In the genomic region with DNA sequence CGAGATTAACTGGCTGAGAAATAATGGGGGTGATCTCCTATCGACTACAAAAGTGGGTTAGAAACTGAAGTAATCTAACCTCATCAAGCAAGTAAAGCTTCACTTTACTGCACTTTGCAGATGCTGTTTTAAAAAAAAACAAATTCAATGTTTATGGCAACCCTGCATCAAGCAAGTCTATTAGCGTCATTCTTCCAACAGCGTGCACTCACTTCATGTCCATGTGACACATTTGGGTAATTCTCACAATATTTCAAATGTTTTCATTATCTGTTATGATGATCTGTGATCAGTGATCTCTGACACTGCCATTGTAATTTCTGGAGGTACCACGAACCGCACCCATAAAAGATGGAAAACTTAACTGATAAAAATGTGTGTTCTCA, we compare ENCODE assay signal across 16 cellular contexts.
DNase-seq lines count a peak whose midpoint lies in the region; ATAC-seq and TF ChIP-seq lines count a peak whose summit lies in the region.
"Had no signal": no experiment of that assay in that cellular context is flagged by ENCODE, and none has a peak within 500 bp of the region (broad histone marks: within the 10 kb centered on the region; RNA-seq: fewer than 3 reads in every experiment).

No MANE protein-coding gene starts in this region.

- POLR2A ChIA-PET in activated CD8-positive, alpha-beta T cell treated with anti-CD3 and anti-CD28 coated beads, Interleukin-2, amount 10 ng/mL, durations not matched to agents 7 days and 5 days (lab: Charles Lee) = no interaction called here

- no peak for TF ChIP-seq EP300 in transverse colon (IDR thresholded peaks at IDR 0.05; ENCODE audit: low read depth)

- H3K27ac Mint-ChIP-seq in activated CD8-positive, alpha-beta T cell treated with anti-CD3 and anti-CD28 coated beads, Interleukin-2, amount 10 ng/mL, durations not matched to agents 7 days and 5 days = no peak overlapping the region
- peak overlapping the region; percentile 11 for H3K27ac Mint-ChIP-seq in mesothelial cell of epicardium
- peak overlapping the region; percentile 29 for H3K27ac Mint-ChIP-seq in type B pancreatic cell

- 75 to 81% methylated on average over 6 of the region's 6 CpGs for WGBS in transverse colon (ENCODE audit: low coverage in 1 of 2), 2 donors

- CTCF ChIA-PET in activated CD8-positive, alpha-beta T cell treated with anti-CD3 and anti-CD28 coated beads, Interleukin-2, amount 10 ng/mL, durations not matched to agents 7 days and 5 days (lab: Charles Lee) = interaction anchor here (1.1 to 1.4 kb wide), 2 partner anchors 8 to 64 kb away, joined by 3 read pairs; no protein-coding TSS in a partner anchor

- ATAC-seq in left ventricle myocardium superior (no peak), HG03108 (IDR thresholded peaks at IDR 0.05; ENCODE audit: unreplicated experiment) (no peak), HG03457 (IDR thresholded peaks at IDR 0.05; ENCODE audit: unreplicated experiment) (no peak)
- ATAC-seq in activated CD8-positive, alpha-beta T cell treated with anti-CD3 and anti-CD28 coated beads, Interleukin-2, amount 10 ng/mL, durations not matched to agents 7 days and 5 days = peak; percentile 19
- ATAC-seq: HepG2, left cardiac atrium had no signal

- H3K9me3 ChIP-seq in left ventricle myocardium inferior (replicated peaks) (no peaks in the 10 kb centered on the region), transverse colon (no peaks in the 10 kb centered on the region)
- H3K9me3 ChIP-seq: testis had no signal

- peaks cover 48% of the 10 kb centered on the region for H3K4me1 Mint-ChIP-seq in activated CD8-positive, alpha-beta T cell treated with anti-CD3 and anti-CD28 coated beads, Interleukin-2, amount 10 ng/mL, durations not matched to agents 7 days and 5 days (ENCODE audit: low read depth)
- peaks cover 41% of the 10 kb centered on the region for H3K4me1 Mint-ChIP-seq in mesothelial cell of epicardium
- peaks cover 57% of the 10 kb centered on the region for H3K4me1 Mint-ChIP-seq in type B pancreatic cell (ENCODE audit: unreplicated experiment)

- TF ChIP-seq POLR2A in transverse colon (IDR thresholded peaks at IDR 0.05) = no peak

- H3K4me3 Mint-ChIP-seq in activated CD8-positive, alpha-beta T cell treated with anti-CD3 and anti-CD28 coated beads, Interleukin-2, amount 10 ng/mL, durations not matched to agents 7 days and 5 days = no peak overlapping the region
- H3K4me3 Mint-ChIP-seq in mesothelial cell of epicardium (no peak overlapping the region), type B pancreatic cell (no peak overlapping the region)

- H3K27me3 Mint-ChIP-seq in activated CD8-positive, alpha-beta T cell treated with anti-CD3 and anti-CD28 coated beads, Interleukin-2, amount 10 ng/mL, durations not matched to agents 7 days and 5 days (ENCODE audit: low read depth) = no peaks in the 10 kb centered on the region
- no peaks in the 10 kb centered on the region for H3K27me3 Mint-ChIP-seq in mesothelial cell of epicardium (ENCODE audit: low read depth)
- H3K27me3 Mint-ChIP-seq in type B pancreatic cell = no peaks in the 10 kb centered on the region

- H3K4me1 ChIP-seq in left ventricle myocardium inferior = peaks cover 89% of the 10 kb centered on the region
- peaks cover 10 to 79% (median 37%) of the 10 kb centered on the region in 4 donors for H3K4me1 ChIP-seq in transverse colon

- peaks cover 38% of the 10 kb centered on the region for H3K36me3 Mint-ChIP-seq in activated CD8-positive, alpha-beta T cell treated with anti-CD3 and anti-CD28 coated beads, Interleukin-2, amount 10 ng/mL, durations not matched to agents 7 days and 5 days (ENCODE audit: low read depth)
- peaks cover 4% of the 10 kb centered on the region for H3K36me3 Mint-ChIP-seq in mesothelial cell of epicardium
- H3K36me3 Mint-ChIP-seq in type B pancreatic cell = peaks cover 9% of the 10 kb centered on the region

- H3K27ac ChIP-seq in left ventricle myocardium inferior (replicated peaks) = peak overlapping the region; percentile 61
- H3K27ac ChIP-seq in transverse colon = no peak overlapping the region
- H3K27ac ChIP-seq: testis had no signal

- intact Hi-C loops in left ventricle myocardium inferior (cut with micrococcal nuclease) (no loop called here), left ventricle myocardium superior (cut with micrococcal nuclease) (no loop called here), transverse colon (cut with DNase I; ENCODE audit: low total_unique reads) (no loop called here)

- H3K36me3 ChIP-seq in left ventricle myocardium inferior (no peaks in the 10 kb centered on the region), transverse colon (no peaks in the 10 kb centered on the region)

- H3K27me3 ChIP-seq in left ventricle myocardium inferior (ENCODE audit: low read depth) (no peaks in the 10 kb centered on the region), transverse colon (no peaks in the 10 kb centered on the region)
- H3K27me3 ChIP-seq: testis had no signal

- DNase-seq in left ventricle myocardium inferior (no peak), left ventricle myocardium superior (no peak), mesothelial cell of epicardium (ENCODE audit: low spot score in 2 of 2, unreplicated experiment in 2 of 2) (no peak), type B pancreatic cell (ENCODE audit: extremely low spot score, unreplicated experiment) (no peak), transverse colon (no peak)
- no peak for DNase-seq in activated CD8-positive, alpha-beta T cell treated with anti-CD3 and anti-CD28 coated beads, Interleukin-2, amount 10 ng/mL, durations not matched to agents 7 days and 5 days
- DNase-seq: activated CD4-positive, alpha-beta T cell treated with anti-CD3 and anti-CD28 coated beads for 1 hour; amygdala; foreskin fibroblast; left cardiac atrium; NCI-H187; NCI-H446; testis had no signal

- H3K9me3 Mint-ChIP-seq in activated CD8-positive, alpha-beta T cell treated with anti-CD3 and anti-CD28 coated beads, Interleukin-2, amount 10 ng/mL, durations not matched to agents 7 days and 5 days (ENCODE audit: insufficient read depth) = no peaks in the 10 kb centered on the region
- H3K9me3 Mint-ChIP-seq in mesothelial cell of epicardium (peaks cover 5% of the 10 kb centered on the region), type B pancreatic cell (peaks cover 4% of the 10 kb centered on the region)

- in situ Hi-C loops in transverse colon (cut with MboI; ENCODE audit: low pct_ligation_motif_present in 1 of 4, low pct_unique_long_range_greater_than_20kb in 1 of 4, low sequenced_read_pairs in 3 of 4) = no loop called here

- no peak for TF ChIP-seq CTCF in left ventricle myocardium inferior (IDR thresholded peaks at IDR 0.05; ENCODE audit: borderline replicate concordance)
- TF ChIP-seq CTCF in mesothelial cell of epicardium (IDR thresholded peaks at IDR 0.05; ENCODE audit: unreplicated experiment) = no peak
- no peak for TF ChIP-seq CTCF in type B pancreatic cell (conservative IDR thresholded peaks at IDR 0.05)
- no peak for TF ChIP-seq CTCF in transverse colon (IDR thresholded peaks at IDR 0.05)

- no peak overlapping the region for H3K4me3 ChIP-seq in left ventricle myocardium inferior
- H3K4me3 ChIP-seq in transverse colon = no peak overlapping the region
- H3K4me3 ChIP-seq: testis had no signal
